ENCODE assay signal across 40 cellular contexts in genomic region chr1:69871412-69871811, GRCh38.
"Had no signal": no experiment of that assay in that cellular context is flagged by ENCODE, and none has a peak within 500 bp of the region (broad histone marks: within the 10 kb centered on the region; RNA-seq: fewer than 3 reads in every experiment).

No MANE protein-coding gene starts in this region.

- H3K27me3 Mint-ChIP-seq: activated naive CD4-positive, alpha-beta T cell treated with anti-CD3 and anti-CD28 coated beads, Interleukin-2, amount 10 ng/mL, durations not matched to agents 7 days and 5 days; activated naive CD4-positive, alpha-beta T cell treated with anti-CD3 and anti-CD28 coated beads, Interleukin-2, amount 50 U/mL, for 24 hours; activated naive CD8-positive, alpha-beta T cell; activated naive CD8-positive, alpha-beta T cell treated with anti-CD3 and anti-CD28 coated beads for 36 hours; activated naive CD8-positive, alpha-beta T cell treated with anti-CD3 and anti-CD28 coated beads, Interleukin-2, amount 10 ng/mL, durations not matched to agents 7 days and 5 days; activated naive CD8-positive, alpha-beta T cell treated with anti-CD3 and anti-CD28 coated beads, Interleukin-2, amount 50 U/mL, for 24 hours; activated T-cell treated with anti-CD3 and anti-CD28 coated beads, Interleukin-2, amount 50 U/mL, for 24 hours; activated T-helper 17 cell treated with anti-CD3 and anti-CD28 coated beads, Interleukin-2, amount 50 U/mL, for 72 hours; brain; central memory CD8-positive, alpha-beta T cell had no signal

- H3K9me3 Mint-ChIP-seq: activated naive CD4-positive, alpha-beta T cell treated with anti-CD3 and anti-CD28 coated beads, Interleukin-2, amount 50 U/mL, for 24 hours; activated naive CD8-positive, alpha-beta T cell treated with anti-CD3 and anti-CD28 coated beads for 36 hours; activated T-helper 1 cell treated with anti-CD3 and anti-CD28 coated beads, Interleukin-12 subunit alpha, Interleukin-12 subunit beta, Interleukin-2, Interleukin-4 antibody, amounts not matched to agents 30 ng/mL and 10 ng/mL and 1 ng/mL, durations not matched to agents 14 hours and 24 hours and 36 hours; activated T-helper 2 cell treated with anti-CD3 and anti-CD28 coated beads, Interferon-gamma antibody, Interleukin-2, Interleukin-4, amounts not matched to agents 10 μg/mL and 5 μg/mL and 100 μg/mL, durations not matched to agents 14 hours and 24 hours and 36 hours; brain had no signal

- H3K4me3 Mint-ChIP-seq: activated naive CD4-positive, alpha-beta T cell treated with anti-CD3 and anti-CD28 coated beads for 36 hours; activated naive CD4-positive, alpha-beta T cell treated with anti-CD3 and anti-CD28 coated beads, Interleukin-2, amount 10 ng/mL, durations not matched to agents 7 days and 5 days; activated naive CD4-positive, alpha-beta T cell treated with anti-CD3 and anti-CD28 coated beads, Interleukin-2, amount 50 U/mL, for 24 hours; activated naive CD8-positive, alpha-beta T cell; activated naive CD8-positive, alpha-beta T cell treated with anti-CD3 and anti-CD28 coated beads for 36 hours; activated naive CD8-positive, alpha-beta T cell treated with anti-CD3 and anti-CD28 coated beads, Interleukin-2, amount 10 ng/mL, durations not matched to agents 7 days and 5 days; activated naive CD8-positive, alpha-beta T cell treated with anti-CD3 and anti-CD28 coated beads, Interleukin-2, amount 50 U/mL, for 24 hours; activated T-cell treated with anti-CD3 and anti-CD28 coated beads, Interleukin-2, amount 50 U/mL, for 24 hours; activated T-cell treated with anti-CD3 and anti-CD28 coated beads, Interleukin-2, amount 50 U/mL, for 4 hours; activated T-cell treated with anti-CD3 and anti-CD28 coated beads, Interleukin-2, amount 50 U/mL, for 72 hours; activated T-helper 1 cell treated with anti-CD3 and anti-CD28 coated beads, Interleukin-12 subunit alpha, Interleukin-12 subunit beta, Interleukin-2, Interleukin-4 antibody, amounts not matched to agents 30 ng/mL and 10 ng/mL and 1 ng/mL, durations not matched to agents 14 hours and 24 hours and 36 hours; activated T-helper 17 cell treated with anti-CD3 and anti-CD28 coated beads, Interleukin-2, amount 50 U/mL, for 72 hours; brain; central memory CD8-positive, alpha-beta T cell had no signal

- H3K27me3 ChIP-seq: adrenal gland, ascending aorta, body of pancreas, brain microvascular endothelial cell, breast epithelium had no signal

- H3K4me3 ChIP-seq: adrenal gland, ascending aorta, body of pancreas, breast epithelium, cardiac muscle cell had no signal

- H3K4me1 ChIP-seq: adrenal gland, ascending aorta, body of pancreas, breast epithelium had no signal

- FAIRE-seq: astrocyte, bronchial epithelial cell had no signal

- ATAC-seq: activated naive CD4-positive, alpha-beta T cell treated with anti-CD3 and anti-CD28 coated beads, Interleukin-2, amount 50 U/mL, for 72 hours; activated naive CD8-positive, alpha-beta T cell treated with anti-CD3 and anti-CD28 coated beads, Interleukin-2, amount 50 U/mL, for 24 hours; activated T-cell treated with anti-CD3 and anti-CD28 coated beads, Interleukin-2, amount 50 U/mL, for 4 hours; activated T-cell treated with anti-CD3 and anti-CD28 coated beads, Interleukin-2, amount 50 U/mL, for 72 hours; activated T-helper 17 cell treated with anti-CD3 and anti-CD28 coated beads, Interleukin-2, amount 50 U/mL, for 72 hours; body of pancreas had no signal

- H3K27ac Mint-ChIP-seq: activated naive CD4-positive, alpha-beta T cell treated with anti-CD3 and anti-CD28 coated beads for 36 hours; activated naive CD4-positive, alpha-beta T cell treated with anti-CD3 and anti-CD28 coated beads, Interleukin-2, amount 10 ng/mL, durations not matched to agents 7 days and 5 days; activated naive CD4-positive, alpha-beta T cell treated with anti-CD3 and anti-CD28 coated beads, Interleukin-2, amount 50 U/mL, for 24 hours; activated naive CD4-positive, alpha-beta T cell treated with anti-CD3 and anti-CD28 coated beads, Interleukin-2, amount 50 U/mL, for 72 hours; activated naive CD8-positive, alpha-beta T cell; activated naive CD8-positive, alpha-beta T cell treated with anti-CD3 and anti-CD28 coated beads for 36 hours; activated naive CD8-positive, alpha-beta T cell treated with anti-CD3 and anti-CD28 coated beads, Interleukin-2, amount 10 ng/mL, durations not matched to agents 7 days and 5 days; activated naive CD8-positive, alpha-beta T cell treated with anti-CD3 and anti-CD28 coated beads, Interleukin-2, amount 50 U/mL, for 24 hours; activated T-cell treated with anti-CD3 and anti-CD28 coated beads, Interleukin-2, amount 50 U/mL, for 24 hours; activated T-cell treated with anti-CD3 and anti-CD28 coated beads, Interleukin-2, amount 50 U/mL, for 72 hours; activated T-helper 1 cell treated with anti-CD3 and anti-CD28 coated beads, Interleukin-12 subunit alpha, Interleukin-12 subunit beta, Interleukin-2, Interleukin-4 antibody, amounts not matched to agents 30 ng/mL and 10 ng/mL and 1 ng/mL, durations not matched to agents 14 hours and 24 hours and 36 hours; activated T-helper 17 cell treated with anti-CD3 and anti-CD28 coated beads, Interleukin-2, amount 50 U/mL, for 72 hours; activated T-helper 2 cell treated with anti-CD3 and anti-CD28 coated beads, Interferon-gamma antibody, Interleukin-2, Interleukin-4, amounts not matched to agents 10 μg/mL and 5 μg/mL and 100 μg/mL, durations not matched to agents 14 hours and 24 hours and 36 hours; brain had no signal

- H3K4me1 Mint-ChIP-seq: activated naive CD4-positive, alpha-beta T cell treated with anti-CD3 and anti-CD28 coated beads, Interleukin-2, amount 10 ng/mL, durations not matched to agents 7 days and 5 days; activated naive CD4-positive, alpha-beta T cell treated with anti-CD3 and anti-CD28 coated beads, Interleukin-2, amount 50 U/mL, for 24 hours; activated naive CD8-positive, alpha-beta T cell treated with anti-CD3 and anti-CD28 coated beads for 36 hours; activated naive CD8-positive, alpha-beta T cell treated with anti-CD3 and anti-CD28 coated beads, Interleukin-2, amount 10 ng/mL, durations not matched to agents 7 days and 5 days; activated naive CD8-positive, alpha-beta T cell treated with anti-CD3 and anti-CD28 coated beads, Interleukin-2, amount 50 U/mL, for 24 hours; activated T-helper 17 cell treated with anti-CD3 and anti-CD28 coated beads, Interleukin-2, amount 50 U/mL, for 72 hours; brain; central memory CD8-positive, alpha-beta T cell had no signal

- H3K36me3 ChIP-seq: adrenal gland, ascending aorta, brain microvascular endothelial cell, breast epithelium, cardiac muscle cell had no signal

- H3K27ac ChIP-seq: adrenal gland, ascending aorta, body of pancreas, brain microvascular endothelial cell, breast epithelium, cardiac muscle cell had no signal

- H3K36me3 Mint-ChIP-seq: activated naive CD4-positive, alpha-beta T cell treated with anti-CD3 and anti-CD28 coated beads, Interleukin-2, amount 10 ng/mL, durations not matched to agents 7 days and 5 days; activated naive CD4-positive, alpha-beta T cell treated with anti-CD3 and anti-CD28 coated beads, Interleukin-2, amount 50 U/mL, for 72 hours; activated naive CD8-positive, alpha-beta T cell; activated naive CD8-positive, alpha-beta T cell treated with anti-CD3 and anti-CD28 coated beads for 36 hours; activated naive CD8-positive, alpha-beta T cell treated with anti-CD3 and anti-CD28 coated beads, Interleukin-2, amount 10 ng/mL, durations not matched to agents 7 days and 5 days; brain had no signal

- H3K9me3 ChIP-seq: adrenal gland, ascending aorta, body of pancreas, breast epithelium had no signal

- DNase-seq: activated effector memory CD4-positive, alpha-beta T cell treated with anti-CD3 and anti-CD28 coated beads, Interleukin-2, amount 50 U/mL, for 16 hours; activated effector memory CD4-positive, alpha-beta T cell treated with Interleukin-2 at 50 U/mL for 16 hours; activated gamma-delta T cell; activated gamma-delta T cell treated with Interleukin-2 at 50 U/mL for 16 hours; activated naive CD4-positive, alpha-beta T cell; activated naive CD4-positive, alpha-beta T cell treated with anti-CD3 and anti-CD28 coated beads for 36 hours; activated naive CD4-positive, alpha-beta T cell treated with anti-CD3 and anti-CD28 coated beads, Interleukin-2, amount 10 ng/mL, durations not matched to agents 7 days and 5 days; activated naive CD4-positive, alpha-beta T cell treated with anti-CD3 and anti-CD28 coated beads, Interleukin-2, amount 50 U/mL, for 16 hours; activated naive CD4-positive, alpha-beta T cell treated with Interleukin-2 at 50 U/mL for 16 hours; activated naive CD8-positive, alpha-beta T cell treated with anti-CD3 and anti-CD28 coated beads for 36 hours; activated naive CD8-positive, alpha-beta T cell treated with anti-CD3 and anti-CD28 coated beads, Interleukin-2, amount 10 ng/mL, durations not matched to agents 7 days and 5 days; activated naive CD8-positive, alpha-beta T cell treated with anti-CD3 and anti-CD28 coated beads, Interleukin-2, amount 50 U/mL, for 24 hours; activated T-cell treated with anti-CD3 and anti-CD28 coated beads, Interleukin-2, amount 50 U/mL, for 1 hour; activated T-cell treated with anti-CD3 and anti-CD28 coated beads, Interleukin-2, amount 50 U/mL, for 24 hours; activated T-cell treated with anti-CD3 and anti-CD28 coated beads, Interleukin-2, amount 50 U/mL, for 4 hours; activated T-cell treated with anti-CD3 and anti-CD28 coated beads, Interleukin-2, amount 50 U/mL, for 48 hours; activated T-cell treated with anti-CD3 and anti-CD28 coated beads, Interleukin-2, amount 50 U/mL, for 72 hours; adrenal gland; amniotic stem cell; amygdala; anterior cingulate cortex; aorta; body of pancreas; brain microvascular endothelial cell; caudate nucleus; central memory CD4-positive, alpha-beta T cell; cerebellar nuclear complex had no signal
